21 cellular contexts compared by ENCODE assay signal in genomic region chr12:107325075-107325474, GRCh38.
"Had no signal": no experiment of that assay in that cellular context is flagged by ENCODE, and none has a peak within 500 bp of the region (broad histone marks: within the 10 kb centered on the region; RNA-seq: fewer than 3 reads in every experiment).

No MANE protein-coding gene starts in this region.

- H3K27me3 Mint-ChIP-seq: activated CD4-positive, alpha-beta memory T cell treated with anti-CD3 and anti-CD28 coated beads, Interleukin-2, amount 10 ng/mL, durations not matched to agents 7 days and 5 days; activated CD4-positive, alpha-beta T cell treated with anti-CD3 and anti-CD28 coated beads, Interleukin-2, amount 10 ng/mL, durations not matched to agents 7 days and 5 days; activated T-helper 17 cell treated with anti-CD3 and anti-CD28 coated beads, Interleukin-2, amount 50 U/mL, for 72 hours had no signal

- DNase-seq: activated CD4-positive, alpha-beta memory T cell treated with anti-CD3 and anti-CD28 coated beads, Interleukin-2, amount 10 ng/mL, durations not matched to agents 7 days and 5 days; activated CD4-positive, alpha-beta T cell treated with anti-CD3 and anti-CD28 coated beads for 1 hour; activated CD4-positive, alpha-beta T cell treated with anti-CD3 and anti-CD28 coated beads, Interleukin-2, amount 10 ng/mL, durations not matched to agents 7 days and 5 days; activated gamma-delta T cell treated with Interleukin-2 at 50 U/mL for 16 hours; activated naive CD4-positive, alpha-beta T cell treated with anti-CD3 and anti-CD28 coated beads, Interleukin-2, amount 50 U/mL, for 16 hours; activated T-cell treated with anti-CD3 and anti-CD28 coated beads, Interleukin-2, amount 50 U/mL, for 4 hours; amniotic stem cell; brain microvascular endothelial cell; dorsolateral prefrontal cortex; effector memory CD8-positive, alpha-beta T cell; erythroblast; gastrocnemius medialis; glutamatergic neuron; islet precursor cell; left ventricle myocardium superior; nucleus accumbens; psoas muscle; stimulated activated CD4-positive, alpha-beta T cell treated with anti-CD3 and anti-CD28 coated beads, Interleukin-1b, Interleukin-23, amount 100 ng/mL, for 48 hours; stimulated activated naive B cell treated with anti-CD40 and anti-IgM and Interleukin-4, amounts not matched to agents 10 μg/mL and 1 μg/mL and 100 μg/mL, for 72 hours had no signal

- H3K27ac Mint-ChIP-seq: activated CD4-positive, alpha-beta memory T cell treated with anti-CD3 and anti-CD28 coated beads, Interleukin-2, amount 10 ng/mL, durations not matched to agents 7 days and 5 days; activated CD4-positive, alpha-beta T cell treated with anti-CD3 and anti-CD28 coated beads, Interleukin-2, amount 10 ng/mL, durations not matched to agents 7 days and 5 days; activated T-helper 17 cell treated with anti-CD3 and anti-CD28 coated beads, Interleukin-2, amount 50 U/mL, for 72 hours; effector memory CD8-positive, alpha-beta T cell; stimulated activated naive B cell treated with anti-CD40 and anti-IgM and Interleukin-4, amounts not matched to agents 10 μg/mL and 1 μg/mL and 100 μg/mL, for 72 hours had no signal

- H3K9me3 Mint-ChIP-seq: activated CD4-positive, alpha-beta memory T cell treated with anti-CD3 and anti-CD28 coated beads, Interleukin-2, amount 10 ng/mL, durations not matched to agents 7 days and 5 days; activated T-cell treated with anti-CD3 and anti-CD28 coated beads, Interleukin-2, amount 50 U/mL, for 4 hours; activated T-helper 17 cell treated with anti-CD3 and anti-CD28 coated beads, Interleukin-2, amount 50 U/mL, for 72 hours; effector memory CD8-positive, alpha-beta T cell; neural crest cell had no signal

- H3K4me3 Mint-ChIP-seq: activated CD4-positive, alpha-beta memory T cell treated with anti-CD3 and anti-CD28 coated beads, Interleukin-2, amount 10 ng/mL, durations not matched to agents 7 days and 5 days; activated CD4-positive, alpha-beta T cell treated with anti-CD3 and anti-CD28 coated beads, Interleukin-2, amount 10 ng/mL, durations not matched to agents 7 days and 5 days; activated T-cell treated with anti-CD3 and anti-CD28 coated beads, Interleukin-2, amount 50 U/mL, for 4 hours; activated T-helper 17 cell treated with anti-CD3 and anti-CD28 coated beads, Interleukin-2, amount 50 U/mL, for 72 hours; effector memory CD8-positive, alpha-beta T cell; neural crest cell; stimulated activated naive B cell treated with anti-CD40 and anti-IgM and Interleukin-4, amounts not matched to agents 10 μg/mL and 1 μg/mL and 100 μg/mL, for 72 hours had no signal

- ATAC-seq: activated T-cell treated with anti-CD3 and anti-CD28 coated beads, Interleukin-2, amount 50 U/mL, for 4 hours; activated T-helper 17 cell treated with anti-CD3 and anti-CD28 coated beads, Interleukin-2, amount 50 U/mL, for 72 hours; effector memory CD8-positive, alpha-beta T cell; gastrocnemius medialis; left ventricle myocardium superior; psoas muscle; stimulated activated naive B cell treated with anti-CD40 and anti-IgM and Interleukin-4, amounts not matched to agents 10 μg/mL and 1 μg/mL and 100 μg/mL, for 72 hours had no signal
